18 cellular contexts compared by ENCODE assay signal in genomic region chr6:25142506-25142905, GRCh38.
"Had no signal": no experiment of that assay in that cellular context is flagged by ENCODE, and none has a peak within 500 bp of the region (broad histone marks: within the 10 kb centered on the region; RNA-seq: fewer than 3 reads in every experiment).

No MANE protein-coding gene starts in this region.

- H3K36me3 Mint-ChIP-seq: immature natural killer cell had no signal

- H3K27ac Mint-ChIP-seq: activated naive CD4-positive, alpha-beta T cell treated with anti-CD3 and anti-CD28 coated beads, Interleukin-2, amount 10 ng/mL, durations not matched to agents 7 days and 5 days; dendritic cell treated with granulocyte-macrophage colony-stimulating factor and Interleukin-4, amounts not matched to agents 40 ng/mL and 50 ng/mL, for 4 days; immature natural killer cell had no signal

- H3K4me1 ChIP-seq: prostate gland had no signal

- H3K9me3 ChIP-seq: left ventricle myocardium inferior, prostate gland, thoracic aorta, upper lobe of right lung had no signal

- H3K4me3 ChIP-seq: left ventricle myocardium inferior, prostate gland, skin epidermis, thoracic aorta, upper lobe of right lung had no signal

- H3K4me1 Mint-ChIP-seq: neural crest cell had no signal

- DNase-seq: activated CD4-positive, alpha-beta T cell treated with anti-CD3 and anti-CD28 coated beads, Interleukin-2, amount 50 U/mL, for 1 hour; activated effector memory CD4-positive, alpha-beta T cell treated with Interleukin-2 at 50 U/mL for 16 hours; activated naive CD4-positive, alpha-beta T cell treated with anti-CD3 and anti-CD28 coated beads, Interleukin-2, amount 10 ng/mL, durations not matched to agents 7 days and 5 days; activated T-cell treated with anti-CD3 and anti-CD28 coated beads, Interleukin-2, amount 50 U/mL, for 1 hour; effector CD8-positive, alpha-beta T cell; immature natural killer cell; kidney glomerular epithelial cell; left ventricle myocardium inferior; mammary epithelial cell; right cardiac atrium; T1000; upper lobe of right lung had no signal

- ATAC-seq: esophagus mucosa, right cardiac atrium, upper lobe of right lung had no signal

- H3K27me3 Mint-ChIP-seq: activated naive CD4-positive, alpha-beta T cell treated with anti-CD3 and anti-CD28 coated beads, Interleukin-2, amount 10 ng/mL, durations not matched to agents 7 days and 5 days; dendritic cell treated with granulocyte-macrophage colony-stimulating factor and Interleukin-4, amounts not matched to agents 40 ng/mL and 50 ng/mL, for 4 days had no signal

- H3K36me3 ChIP-seq: left ventricle myocardium inferior, prostate gland, thoracic aorta, upper lobe of right lung had no signal

- H3K27ac ChIP-seq: left ventricle myocardium inferior, prostate gland, skin epidermis, thoracic aorta, upper lobe of right lung had no signal

- H3K9me3 Mint-ChIP-seq: dendritic cell treated with granulocyte-macrophage colony-stimulating factor and Interleukin-4, amounts not matched to agents 40 ng/mL and 50 ng/mL, for 4 days; immature natural killer cell; neural crest cell had no signal

- H3K4me3 Mint-ChIP-seq: activated naive CD4-positive, alpha-beta T cell treated with anti-CD3 and anti-CD28 coated beads, Interleukin-2, amount 10 ng/mL, durations not matched to agents 7 days and 5 days; dendritic cell treated with granulocyte-macrophage colony-stimulating factor and Interleukin-4, amounts not matched to agents 40 ng/mL and 50 ng/mL, for 4 days; immature natural killer cell; neural crest cell had no signal

- H3K27me3 ChIP-seq: upper lobe of right lung had no signal
